ENCODE assay signal across 17 cellular contexts in the genomic region with DNA sequence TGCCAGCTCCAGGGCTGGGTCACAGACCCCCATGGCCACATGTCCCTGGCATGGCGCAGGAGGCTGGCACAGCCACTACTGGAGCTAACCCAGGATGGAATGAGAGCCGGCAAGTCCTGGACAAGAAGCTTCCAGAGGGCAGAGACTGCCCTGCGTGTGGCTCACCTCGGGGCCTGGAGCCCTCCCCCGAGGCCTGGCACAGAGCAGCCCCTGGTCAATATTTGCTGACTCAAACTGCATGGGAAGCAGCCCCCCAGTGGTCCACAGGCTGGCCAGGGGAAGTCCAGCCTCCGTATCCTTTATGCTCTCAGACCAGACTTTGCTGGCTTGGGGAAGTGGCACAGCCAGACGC.
DNase-seq lines count a peak whose midpoint lies in the region; ATAC-seq and TF ChIP-seq lines count a peak whose summit lies in the region.
"Had no signal": no experiment of that assay in that cellular context is flagged by ENCODE, and none has a peak within 500 bp of the region (broad histone marks: within the 10 kb centered on the region; RNA-seq: fewer than 3 reads in every experiment).

No MANE protein-coding gene starts in this region.

- intact Hi-C loops in heart right ventricle (cut with DNase I) = no loop called here
- intact Hi-C loops in left ventricle myocardium inferior (cut with micrococcal nuclease) = no loop called here
- intact Hi-C loops in dorsolateral prefrontal cortex (cut with DNase I) = loop anchor here in 1 of 2 donors (10.0 kb wide), 1 partner anchor 1066 kb away; no protein-coding TSS in a partner anchor
- intact Hi-C loops in transverse colon (cut with DNase I; ENCODE audit: low total_unique reads) = loop anchor here (1.0 kb wide), 1 partner anchor 25 kb away; no protein-coding TSS in a partner anchor

- peaks cover 0 to 7% (median 0%) of the 10 kb centered on the region in 9 donors for H3K4me1 ChIP-seq in heart right ventricle
- H3K4me1 ChIP-seq in left ventricle myocardium inferior = peaks cover 6% of the 10 kb centered on the region
- no peaks in the 10 kb centered on the region for H3K4me1 ChIP-seq in transverse colon
- H3K4me1 ChIP-seq: breast epithelium had no signal

- DNase-seq in heart right ventricle (no peak), left ventricle myocardium inferior (no peak), T-cell (no peak), dorsolateral prefrontal cortex (no peak), transverse colon (no peak)
- no peak for DNase-seq in activated naive CD8-positive, alpha-beta T cell treated with anti-CD3 and anti-CD28 coated beads, Interleukin-2, amount 50 U/mL, for 24 hours
- DNase-seq in stimulated activated naive CD8-positive, alpha-beta T cell treated with anti-CD3 and anti-CD28 coated beads, Interleukin-15, amount 100 ng/mL, for 72 hours = no peak
- DNase-seq: activated T-cell treated with anti-CD3 and anti-CD28 coated beads, Interleukin-2, amount 50 U/mL, for 48 hours; amniotic stem cell; DMS153; HCEC 1CT; mucosa of descending colon; NCI-H187 treated with DMSO at 0.1 percent for 48 hours; T-helper 2 cell; trophoblast cell had no signal

- no peak overlapping the region for H3K4me3 ChIP-seq in heart right ventricle
- H3K4me3 ChIP-seq in left ventricle myocardium inferior = no peak overlapping the region
- no peak overlapping the region for H3K4me3 ChIP-seq in dorsolateral prefrontal cortex
- no peak overlapping the region for H3K4me3 ChIP-seq in transverse colon
- H3K4me3 ChIP-seq: breast epithelium, mucosa of descending colon had no signal

- peaks cover 36% of the 10 kb centered on the region for H3K36me3 Mint-ChIP-seq in T-cell
- H3K36me3 Mint-ChIP-seq in activated naive CD8-positive, alpha-beta T cell treated with anti-CD3 and anti-CD28 coated beads, Interleukin-2, amount 50 U/mL, for 24 hours (ENCODE audit: low read depth) = peaks cover 22% of the 10 kb centered on the region

- H3K4me1 Mint-ChIP-seq in T-cell = peaks cover 99 to 100% (median 100%) of the 10 kb centered on the region in 3 donors
- peaks cover 100% of the 10 kb centered on the region for H3K4me1 Mint-ChIP-seq in activated naive CD8-positive, alpha-beta T cell treated with anti-CD3 and anti-CD28 coated beads, Interleukin-2, amount 50 U/mL, for 24 hours
- H3K4me1 Mint-ChIP-seq in stimulated activated naive CD8-positive, alpha-beta T cell treated with anti-CD3 and anti-CD28 coated beads, Interleukin-15, amount 100 ng/mL, for 72 hours = peaks cover 100% of the 10 kb centered on the region

- no peak overlapping the region for H3K27ac ChIP-seq in heart right ventricle
- no peak overlapping the region for H3K27ac ChIP-seq in left ventricle myocardium inferior (replicated peaks)
- peak overlapping the region in 5 of 59 donors; percentile 8 to 48 (median 43) for H3K27ac ChIP-seq in dorsolateral prefrontal cortex
- no peak overlapping the region for H3K27ac ChIP-seq in transverse colon
- H3K27ac ChIP-seq: breast epithelium had no signal

- H3K36me3 ChIP-seq in heart right ventricle = no peaks in the 10 kb centered on the region
- no peaks in the 10 kb centered on the region for H3K36me3 ChIP-seq in left ventricle myocardium inferior
- no peaks in the 10 kb centered on the region for H3K36me3 ChIP-seq in transverse colon
- H3K36me3 ChIP-seq: breast epithelium had no signal

- CTCF ChIA-PET in T-cell (lab: Charles Lee) = interaction anchor here in 1 of 2 donors (0.7 kb wide), 1 partner anchor 17 kb away, joined by 3 read pairs; no protein-coding TSS in a partner anchor

- WGBS in heart right ventricle, 2 donors = 75 to 76% methylated on average over 7 of the region's 7 CpGs
- 77 to 92% methylated on average over 2 to 7 of the region's 7 CpGs for WGBS in transverse colon (ENCODE audit: low coverage in 1 of 2), 2 donors

- TF ChIP-seq POLR2A in transverse colon (IDR thresholded peaks at IDR 0.05) = no peak

- H3K27me3 Mint-ChIP-seq in T-cell = no peaks in the 10 kb centered on the region
- H3K27me3 Mint-ChIP-seq in activated naive CD8-positive, alpha-beta T cell treated with anti-CD3 and anti-CD28 coated beads, Interleukin-2, amount 50 U/mL, for 24 hours = no peaks in the 10 kb centered on the region
- H3K27me3 Mint-ChIP-seq in stimulated activated naive CD8-positive, alpha-beta T cell treated with anti-CD3 and anti-CD28 coated beads, Interleukin-15, amount 100 ng/mL, for 72 hours = no peaks in the 10 kb centered on the region

- peak overlapping the region; percentile 97 to 99 for H3K27ac Mint-ChIP-seq in T-cell
- H3K27ac Mint-ChIP-seq in activated naive CD8-positive, alpha-beta T cell treated with anti-CD3 and anti-CD28 coated beads, Interleukin-2, amount 50 U/mL, for 24 hours = peak overlapping the region; percentile 98
- peak overlapping the region in 1 of 2 donors; percentile 90 for H3K27ac Mint-ChIP-seq in stimulated activated naive CD8-positive, alpha-beta T cell treated with anti-CD3 and anti-CD28 coated beads, Interleukin-15, amount 100 ng/mL, for 72 hours

- H3K4me3 Mint-ChIP-seq in T-cell = peak overlapping the region in 2 of 3 donors; percentile 63 to 89
- no peak overlapping the region for H3K4me3 Mint-ChIP-seq in activated naive CD8-positive, alpha-beta T cell treated with anti-CD3 and anti-CD28 coated beads, Interleukin-2, amount 50 U/mL, for 24 hours
- H3K4me3 Mint-ChIP-seq in stimulated activated naive CD8-positive, alpha-beta T cell treated with anti-CD3 and anti-CD28 coated beads, Interleukin-15, amount 100 ng/mL, for 72 hours = peak overlapping the region; percentile 84 to 86
- H3K4me3 Mint-ChIP-seq: neural crest cell had no signal

- TF ChIP-seq CTCF in heart right ventricle (IDR thresholded peaks at IDR 0.05) (no peak), left ventricle myocardium inferior (IDR thresholded peaks at IDR 0.05; ENCODE audit: borderline replicate concordance) (no peak), dorsolateral prefrontal cortex (IDR thresholded peaks at IDR 0.05 in 54 of 56, conservative IDR thresholded peaks at IDR 0.05 in 2 of 56; ENCODE audit: low read depth in 1 of 56, partially characterized antibody in 56 of 56) (no peak), transverse colon (IDR thresholded peaks at IDR 0.05) (no peak)

- POLR2A ChIA-PET in T-cell (lab: Charles Lee) = no interaction called here

- in situ Hi-C loops in transverse colon (cut with MboI; ENCODE audit: low pct_ligation_motif_present in 1 of 4, low pct_unique_long_range_greater_than_20kb in 1 of 4, low sequenced_read_pairs in 3 of 4) = no loop called here

- peaks cover 0 to 34% (median 14%) of the 10 kb centered on the region in 7 donors for H3K27me3 ChIP-seq in heart right ventricle
- peaks cover 28% of the 10 kb centered on the region for H3K27me3 ChIP-seq in left ventricle myocardium inferior (ENCODE audit: low read depth)
- peaks cover 0 to 8% (median 0%) of the 10 kb centered on the region in 45 donors for H3K27me3 ChIP-seq in dorsolateral prefrontal cortex
- no peaks in the 10 kb centered on the region for H3K27me3 ChIP-seq in transverse colon
- H3K27me3 ChIP-seq: breast epithelium had no signal

- H3K9me3 ChIP-seq in heart right ventricle (no peaks in the 10 kb centered on the region), left ventricle myocardium inferior (replicated peaks) (no peaks in the 10 kb centered on the region), transverse colon (no peaks in the 10 kb centered on the region)
- H3K9me3 ChIP-seq: breast epithelium, mucosa of descending colon had no signal

- H3K9me3 Mint-ChIP-seq in T-cell = no peaks in the 10 kb centered on the region
- H3K9me3 Mint-ChIP-seq in activated naive CD8-positive, alpha-beta T cell treated with anti-CD3 and anti-CD28 coated beads, Interleukin-2, amount 50 U/mL, for 24 hours = no peaks in the 10 kb centered on the region
- no peaks in the 10 kb centered on the region for H3K9me3 Mint-ChIP-seq in stimulated activated naive CD8-positive, alpha-beta T cell treated with anti-CD3 and anti-CD28 coated beads, Interleukin-15, amount 100 ng/mL, for 72 hours
- H3K9me3 Mint-ChIP-seq: neural crest cell had no signal

- TF ChIP-seq EP300 in transverse colon (IDR thresholded peaks at IDR 0.05; ENCODE audit: low read depth) = no peak

- peak in 5 of 8 donors; percentile 7 to 53 (median 23) for ATAC-seq in heart right ventricle
- ATAC-seq in T-cell (replicated peaks in 1 of 4) = no peak
- ATAC-seq in activated naive CD8-positive, alpha-beta T cell treated with anti-CD3 and anti-CD28 coated beads, Interleukin-2, amount 50 U/mL, for 24 hours = no peak
- no peak for ATAC-seq in stimulated activated naive CD8-positive, alpha-beta T cell treated with anti-CD3 and anti-CD28 coated beads, Interleukin-15, amount 100 ng/mL, for 72 hours
- ATAC-seq: mucosa of descending colon had no signal

Comparison
In these comparisons a context has a peak if more than half of its experiments do, and no peak if none do; other contexts are left out.
1. ATAC-seq: peak in heart right ventricle (5 of 8); none in T-cell (0 of 4), activated naive CD8-positive, alpha-beta T cell treated with anti-CD3 and anti-CD28 coated beads, Interleukin-2, amount 50 U/mL, for 24 hours (single experiment) and stimulated activated naive CD8-positive, alpha-beta T cell treated with anti-CD3 and anti-CD28 coated beads, Interleukin-15, amount 100 ng/mL, for 72 hours (single experiment).